28 cellular contexts compared by ENCODE assay signal in the genomic region with DNA sequence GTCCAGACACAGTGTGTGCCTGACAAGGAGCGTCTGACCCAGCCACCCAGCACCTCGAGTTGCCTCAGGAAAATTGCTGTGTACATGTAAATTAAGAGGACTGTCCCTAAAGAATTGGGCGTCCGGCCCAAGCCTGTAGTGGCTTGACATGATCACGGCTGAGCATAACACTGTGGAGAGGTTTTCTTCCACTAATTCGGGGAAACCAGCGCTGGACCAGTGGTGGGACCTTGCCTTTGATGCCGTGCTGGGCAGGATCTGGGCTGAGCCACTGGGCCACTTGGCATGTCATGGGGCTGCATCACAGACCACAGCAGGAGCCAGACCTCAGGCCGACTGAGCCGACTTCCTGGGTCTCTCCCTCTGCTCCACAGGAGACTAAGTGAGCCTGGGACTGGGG.
"Had no signal": no experiment of that assay in that cellular context is flagged by ENCODE, and none has a peak within 500 bp of the region (broad histone marks: within the 10 kb centered on the region; RNA-seq: fewer than 3 reads in every experiment).

No MANE protein-coding gene starts in this region.

- H3K9me3 ChIP-seq: left lung, lower lobe of right lung, neutrophil, ovary, stomach, testis, thyroid gland, transverse colon, upper lobe of right lung had no signal

- H3K4me3 ChIP-seq: left lung, lower lobe of right lung, ovary, skin epidermis, stomach, testis, thyroid gland, transverse colon, upper lobe of right lung had no signal

- H3K27ac Mint-ChIP-seq: naive thymus-derived CD8-positive, alpha-beta T cell; nephron; progenitor cell of endocrine pancreas; stimulated activated naive B cell treated with anti-CD40 and anti-IgM and Interleukin-4, amounts not matched to agents 10 μg/mL and 1 μg/mL and 100 μg/mL, for 72 hours had no signal

- DNase-seq: hippocampal formation; kidney; left lung; lower lobe of right lung; mammary epithelial cell; mesenchymal stem cell; naive thymus-derived CD8-positive, alpha-beta T cell; occipital lobe; ovary; right cardiac atrium; stimulated activated CD4-positive, alpha-beta T cell treated with anti-CD3 and anti-CD28 coated beads, Interleukin-12 subunit alpha, Interleukin-12 subunit beta, amount 100 ng/mL, for 4 hours; stimulated activated CD4-positive, alpha-beta T cell treated with anti-CD3 and anti-CD28 coated beads, Interleukin-15, amount 100 ng/mL, for 24 hours; stimulated activated CD4-positive, alpha-beta T cell treated with anti-CD3 and anti-CD28 coated beads, Interleukin-2, amount 100 ng/mL, for 24 hours; stimulated activated CD4-positive, alpha-beta T cell treated with anti-CD3 and anti-CD28 coated beads, Interleukin-4, amount 100 ng/mL, for 1 hour; stimulated activated naive B cell treated with anti-CD40 and anti-IgM and Interleukin-4, amounts not matched to agents 10 μg/mL and 1 μg/mL and 100 μg/mL, for 72 hours; stimulated activated naive CD8-positive, alpha-beta T cell treated with anti-CD3 and anti-CD28 coated beads, Interleukin-15, Interleukin-2, amounts not matched to agents 100 U/mL and 50 U/mL, for 24 hours; stomach; testis; thyroid gland; transverse colon; upper lobe of right lung had no signal

- H3K4me3 Mint-ChIP-seq: naive thymus-derived CD8-positive, alpha-beta T cell; nephron; neural crest cell; stimulated activated naive B cell treated with anti-CD40 and anti-IgM and Interleukin-4, amounts not matched to agents 10 μg/mL and 1 μg/mL and 100 μg/mL, for 72 hours had no signal

- H3K36me3 Mint-ChIP-seq: naive thymus-derived CD8-positive, alpha-beta T cell; stimulated activated naive B cell treated with anti-CD40 and anti-IgM and Interleukin-4, amounts not matched to agents 10 μg/mL and 1 μg/mL and 100 μg/mL, for 72 hours had no signal

- ATAC-seq: left colon; left lung; lower lobe of right lung; naive thymus-derived CD8-positive, alpha-beta T cell; right cardiac atrium; sciatic nerve; stimulated activated naive B cell treated with anti-CD40 and anti-IgM and Interleukin-4, amounts not matched to agents 10 μg/mL and 1 μg/mL and 100 μg/mL, for 72 hours; stimulated activated naive CD8-positive, alpha-beta T cell treated with anti-CD3 and anti-CD28 coated beads, Interleukin-15, Interleukin-2, amounts not matched to agents 100 U/mL and 50 U/mL, for 24 hours; upper lobe of right lung had no signal

- H3K4me1 Mint-ChIP-seq: nephron; neural crest cell; stimulated activated naive B cell treated with anti-CD40 and anti-IgM and Interleukin-4, amounts not matched to agents 10 μg/mL and 1 μg/mL and 100 μg/mL, for 72 hours had no signal

- H3K36me3 ChIP-seq: left lung, lower lobe of right lung, neutrophil, ovary, stomach, thyroid gland, transverse colon, upper lobe of right lung had no signal

- H3K27ac ChIP-seq: left lung, lower lobe of right lung, neutrophil, ovary, skin epidermis, stomach, testis, thyroid gland, transverse colon, upper lobe of right lung had no signal

- H3K27me3 ChIP-seq: left lung, neutrophil, ovary, stomach, testis, thyroid gland, transverse colon, upper lobe of right lung had no signal

- H3K4me1 ChIP-seq: left lung, lower lobe of right lung, stomach, testis, thyroid gland, transverse colon, upper lobe of right lung had no signal

- H3K9me3 Mint-ChIP-seq: neural crest cell had no signal
